Comparison of ENCODE assay signal across 8 cellular contexts in genomic region chr3:169390310-169390731, GRCh38.
DNase-seq lines count a peak whose midpoint lies in the region; ATAC-seq lines count a peak whose summit lies in the region.

No MANE protein-coding gene starts in this region.

- POLR2A ChIA-PET in T-cell (lab: Charles Lee): no interaction called here

- H3K27ac Mint-ChIP-seq in T-cell: no peak overlapping the region

- ATAC-seq in GM21723 (IDR thresholded peaks at IDR 0.05; ENCODE audit: unreplicated experiment): peak; percentile 77
- ATAC-seq in T-cell (replicated peaks in 1 of 4): no peak

- CTCF ChIA-PET in T-cell (lab: Charles Lee): no interaction called here

- no peak overlapping the region for H3K4me3 Mint-ChIP-seq in T-cell

- H3K27me3 Mint-ChIP-seq in T-cell: peaks cover 3 to 5% of the 10 kb centered on the region in 2 donors

- H3K4me3 ChIP-seq in MG63: no peak overlapping the region

- H3K36me3 Mint-ChIP-seq in T-cell: no peaks in the 10 kb centered on the region

- H3K4me1 Mint-ChIP-seq in T-cell: no peaks in the 10 kb centered on the region

- H3K9me3 ChIP-seq in MG63: no peaks in the 10 kb centered on the region

- DNase-seq in EH (ENCODE audit: low read depth) (peak; percentile 7), MG63 (peak; percentile 2), fibroblast of peridontal ligament (ENCODE audit: extremely low read depth) (peak; percentile 1), T-cell (no peak), cerebellar cortex (ENCODE audit: low spot score) (no peak), activated T-cell treated with anti-CD3 and anti-CD28 coated beads for 4 hours (no peak)
- no peak for DNase-seq in effector CD4-positive, alpha-beta T cell

- no peaks in the 10 kb centered on the region for H3K9me3 Mint-ChIP-seq in T-cell

- no peaks in the 10 kb centered on the region for H3K36me3 ChIP-seq in MG63

- peaks cover under 1% of the 10 kb centered on the region; the same call in 1 of the 2 replicates for H3K27me3 ChIP-seq in MG63

Comparison
In these comparisons a context has a peak if more than half of its experiments do, and no peak if none do; other contexts are left out.
1. DNase-seq: peak in EH (single experiment), MG63 (single experiment) and fibroblast of peridontal ligament (single experiment); none in T-cell (0 of 34), cerebellar cortex (single experiment), effector CD4-positive, alpha-beta T cell (single experiment) and activated T-cell treated with anti-CD3 and anti-CD28 coated beads for 4 hours (single experiment).